In genomic region chr3:63441262-63441661, GRCh38 we compare ENCODE assay signal across 25 cellular contexts.
"Had no signal": no experiment of that assay in that cellular context is flagged by ENCODE, and none has a peak within 500 bp of the region (broad histone marks: within the 10 kb centered on the region; RNA-seq: fewer than 3 reads in every experiment).

No MANE protein-coding gene starts in this region.

- H3K27ac Mint-ChIP-seq: activated naive CD8-positive, alpha-beta T cell; nephron progenitor cell; type B pancreatic cell had no signal

- FAIRE-seq: bronchial epithelial cell, colon, frontal cortex, islet of Langerhans, TTC549 had no signal

- H3K4me1 ChIP-seq: psoas muscle, uterus had no signal

- H3K4me3 ChIP-seq: psoas muscle, thoracic aorta, uterus had no signal

- H3K4me3 Mint-ChIP-seq: activated naive CD8-positive, alpha-beta T cell; central memory CD8-positive, alpha-beta T cell; nephron progenitor cell; type B pancreatic cell had no signal

- H3K27ac ChIP-seq: neutrophil, psoas muscle, thoracic aorta, uterus, WERI-Rb-1 had no signal

- H3K4me1 Mint-ChIP-seq: central memory CD8-positive, alpha-beta T cell had no signal

- H3K27me3 ChIP-seq: neutrophil, uterus had no signal

- H3K9me3 ChIP-seq: neutrophil, psoas muscle, thoracic aorta, uterus had no signal

- H3K27me3 Mint-ChIP-seq: central memory CD8-positive, alpha-beta T cell had no signal

- ATAC-seq: activated CD4-positive, CD25-positive, alpha-beta regulatory T cell treated with anti-CD3 and anti-CD28 coated beads, Interleukin-2, amount 50 U/mL, for 24 hours; left ventricle myocardium superior; psoas muscle; stimulated activated naive CD8-positive, alpha-beta T cell treated with anti-CD3 and anti-CD28 coated beads, Interleukin-15, Interleukin-2, amounts not matched to agents 100 U/mL and 50 U/mL, for 24 hours had no signal

- DNase-seq: activated CD4-positive, alpha-beta T cell treated with anti-CD3 and anti-CD28 coated beads for 48 hours; activated CD4-positive, alpha-beta T cell treated with anti-CD3 and anti-CD28 coated beads, Interleukin-2, amount 50 U/mL, for 48 hours; activated CD8-positive, alpha-beta memory T cell treated with anti-CD3 and anti-CD28 coated beads for 24 hours; activated effector memory CD4-positive, alpha-beta T cell treated with Interleukin-2 at 50 U/mL for 16 hours; activated naive CD4-positive, alpha-beta T cell treated with Interleukin-2 at 50 U/mL for 16 hours; anterior cingulate cortex; effector memory CD4-positive, alpha-beta T cell; left ventricle myocardium superior; nephron progenitor cell; psoas muscle; stimulated activated naive CD8-positive, alpha-beta T cell treated with anti-CD3 and anti-CD28 coated beads, Interleukin-15, Interleukin-2, amounts not matched to agents 100 U/mL and 50 U/mL, for 24 hours; T-helper 9 cell; uterus; WERI-Rb-1 had no signal

- H3K9me3 Mint-ChIP-seq: central memory CD8-positive, alpha-beta T cell; nephron progenitor cell; type B pancreatic cell had no signal

- H3K36me3 ChIP-seq: neutrophil, thoracic aorta, uterus, WERI-Rb-1 had no signal

- H3K36me3 Mint-ChIP-seq: activated naive CD8-positive, alpha-beta T cell; type B pancreatic cell had no signal
